ENCODE assay signal across 14 cellular contexts in the genomic region with DNA sequence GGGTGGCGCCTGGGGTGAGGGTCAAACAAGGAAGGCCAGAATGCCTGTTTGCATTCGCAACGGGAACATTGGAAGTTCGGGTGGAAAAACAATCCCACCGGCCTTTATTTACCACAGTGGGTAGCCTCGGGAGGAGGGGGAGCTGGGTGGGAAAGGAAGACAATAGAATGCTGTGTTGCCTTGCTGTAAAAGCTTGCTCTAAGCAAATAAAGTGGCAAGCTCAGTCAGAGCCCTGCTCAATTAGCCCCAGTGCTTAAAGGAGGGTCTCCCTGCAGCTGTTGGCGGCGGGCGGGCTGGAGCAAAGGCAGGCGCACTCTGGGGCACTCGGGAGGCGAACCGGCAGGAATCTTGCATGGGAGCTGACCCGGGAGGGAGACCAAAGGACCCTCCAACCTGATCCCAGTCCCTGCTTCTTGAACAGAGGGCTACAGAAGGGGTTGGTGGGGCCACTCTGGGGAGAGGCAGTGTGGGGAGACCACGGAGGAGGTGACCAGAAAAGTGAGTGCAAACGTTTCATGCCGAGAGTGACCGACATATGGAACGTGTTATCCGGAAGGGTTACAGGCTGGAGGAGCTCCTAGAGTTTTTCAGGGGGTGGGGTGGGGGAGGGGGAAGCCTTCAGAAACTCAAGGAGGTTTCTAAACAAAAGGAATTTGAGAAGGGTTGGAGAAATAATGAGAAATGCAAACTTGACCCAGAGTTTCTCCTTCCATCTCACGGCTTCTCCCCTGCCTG. TPM values are rescaled to one million over a fixed set of nuclear protein-coding genes. Genes with fewer than 3 reads are reported as not detected.
DNase-seq lines count a peak whose midpoint lies in the region; ATAC-seq and TF ChIP-seq lines count a peak whose summit lies in the region.
"Had no signal": no experiment of that assay in that cellular context is flagged by ENCODE, and none has a peak within 500 bp of the region (broad histone marks: within the 10 kb centered on the region; RNA-seq: fewer than 3 reads in every experiment).

No MANE protein-coding gene starts in this region.

- intact Hi-C loops in adrenal gland (cut with DNase I), result no loop called here

- H3K27ac ChIP-seq in HUES6 (ENCODE audit: low read depth, low read length) (no peak overlapping the region), adrenal gland (no peak overlapping the region)

- H3K4me1 Mint-ChIP-seq in progenitor cell of endocrine pancreas (ENCODE audit: low read depth), result peaks cover 7% of the 10 kb centered on the region
- H3K4me1 Mint-ChIP-seq: activated CD4-positive, alpha-beta T cell treated with anti-CD3 and anti-CD28 coated beads for 36 hours; CD4-positive, alpha-beta memory T cell had no signal

- peak overlapping the region; percentile 71 for H3K4me3 Mint-ChIP-seq in progenitor cell of endocrine pancreas (ENCODE audit: low read depth)
- H3K4me3 Mint-ChIP-seq: activated CD4-positive, alpha-beta T cell treated with anti-CD3 and anti-CD28 coated beads for 36 hours; CD4-positive, alpha-beta memory T cell had no signal

- no peak for ATAC-seq in HG03571 (IDR thresholded peaks at IDR 0.05; ENCODE audit: unreplicated experiment)
- ATAC-seq: activated CD4-positive, alpha-beta T cell treated with anti-CD3 and anti-CD28 coated beads for 36 hours; PC-3 had no signal

- peak overlapping the region; percentile 42 for H3K4me3 ChIP-seq in HUES6 (ENCODE audit: low read depth, low read length)
- H3K4me3 ChIP-seq in adrenal gland, result no peak overlapping the region

- H3K27me3 ChIP-seq in HUES6 (ENCODE audit: control insufficient read depth, insufficient read depth, low read length), result peaks cover 8% of the 10 kb centered on the region; the same call in 1 of the 2 replicates
- H3K27me3 ChIP-seq in adrenal gland, result no peaks in the 10 kb centered on the region

- H3K36me3 Mint-ChIP-seq in progenitor cell of endocrine pancreas (ENCODE audit: insufficient read depth), result no peaks in the 10 kb centered on the region
- H3K36me3 Mint-ChIP-seq: CD4-positive, alpha-beta memory T cell had no signal

- DNase-seq in NCI-H345 treated with DMSO at 0.1 percent for 48 hours (lab: John Stamatoyannopoulos, UW; ENCODE audit: unreplicated experiment) (peak; percentile 68), foreskin melanocyte (peak; percentile 33), progenitor cell of endocrine pancreas (ENCODE audit: low spot score, unreplicated experiment) (peak; percentile 30), NOMO-1 treated with DMSO at 0.1 percent for 48 hours (lab: John Stamatoyannopoulos, UW; ENCODE audit: unreplicated experiment) (no peak), adrenal gland (no peak)
- DNase-seq: activated CD4-positive, alpha-beta T cell treated with anti-CD3 and anti-CD28 coated beads for 36 hours; CD4-positive, alpha-beta memory T cell; NCI-H1694 treated with DMSO at 0.1 percent for 48 hours; PC-3; T-helper 1 cell had no signal

- H3K9me3 ChIP-seq in HUES6 (ENCODE audit: control insufficient read depth, insufficient read depth, low read depth, low read length), result no peaks in the 10 kb centered on the region
- no peaks in the 10 kb centered on the region for H3K9me3 ChIP-seq in adrenal gland (replicated peaks in 1 of 3)

- WGBS in adrenal gland, 4 donors, result 27 to 44% (median 39%) methylated on average over 17 to 21 of the region's 21 CpGs

- peak overlapping the region; percentile 85 for H3K27ac Mint-ChIP-seq in progenitor cell of endocrine pancreas
- H3K27ac Mint-ChIP-seq: activated CD4-positive, alpha-beta T cell treated with anti-CD3 and anti-CD28 coated beads for 36 hours; CD4-positive, alpha-beta memory T cell had no signal

- TF ChIP-seq CTCF in progenitor cell of endocrine pancreas (IDR thresholded peaks at IDR 0.05; ENCODE audit: unreplicated experiment) (no peak), adrenal gland (IDR thresholded peaks at IDR 0.05) (no peak)

- TF ChIP-seq POLR2A in adrenal gland (IDR thresholded peaks at IDR 0.05), result no peak

- no peaks in the 10 kb centered on the region for H3K36me3 ChIP-seq in HUES6 (ENCODE audit: control insufficient read depth, insufficient read depth, low read length)
- H3K36me3 ChIP-seq in adrenal gland (replicated peaks in 1 of 2), result no peaks in the 10 kb centered on the region

- H3K4me1 ChIP-seq in HUES6 (ENCODE audit: control insufficient read depth, insufficient read depth, low read length) (peaks cover 15% of the 10 kb centered on the region), adrenal gland (replicated peaks in 1 of 2) (no peaks in the 10 kb centered on the region)

- H3K9me3 Mint-ChIP-seq in progenitor cell of endocrine pancreas (ENCODE audit: low read depth), result no peaks in the 10 kb centered on the region

- peaks cover 25% of the 10 kb centered on the region for H3K27me3 Mint-ChIP-seq in progenitor cell of endocrine pancreas

- H3K9ac ChIP-seq in HUES6 (ENCODE audit: low read length), result peak overlapping the region; percentile 68

RNA-seq across cellular contexts. Expression of gene NTF3, which starts 48.5 kb away (rescaled TPM):
- total RNA-seq in progenitor cell of endocrine pancreas, result 1.2 and 2.4 TPM in 2 replicates
- 1 to 10 TPM in 2 of 8 donors, under 1 TPM in 4, not detected in 2; 0.28 to 1.4 (median 0.73) TPM for total RNA-seq in adrenal gland
- 1 to 10 TPM in 2 of 3 donors, under 1 TPM in 1; 0.37 to 2.9 (median 1.2) TPM for polyA plus RNA-seq in adrenal gland
- total RNA-seq: activated CD4-positive, alpha-beta T cell treated with anti-CD3 and anti-CD28 coated beads for 36 hours; CD4-positive, alpha-beta memory T cell; glomerular endothelial cell; omental fat pad; PC-3 had no signal
- polyA plus RNA-seq: CD4-positive, alpha-beta memory T cell had no signal

Comparison
In these comparisons a context has a peak if more than half of its experiments do, and no peak if none do; other contexts are left out.
1. DNase-seq: peak in NCI-H345 treated with DMSO at 0.1 percent for 48 hours (single experiment), foreskin melanocyte (single experiment) and progenitor cell of endocrine pancreas (single experiment); none in NOMO-1 treated with DMSO at 0.1 percent for 48 hours (single experiment) and adrenal gland (0 of 7).